ENCODE assay signal across 3 cellular contexts in the genomic region with DNA sequence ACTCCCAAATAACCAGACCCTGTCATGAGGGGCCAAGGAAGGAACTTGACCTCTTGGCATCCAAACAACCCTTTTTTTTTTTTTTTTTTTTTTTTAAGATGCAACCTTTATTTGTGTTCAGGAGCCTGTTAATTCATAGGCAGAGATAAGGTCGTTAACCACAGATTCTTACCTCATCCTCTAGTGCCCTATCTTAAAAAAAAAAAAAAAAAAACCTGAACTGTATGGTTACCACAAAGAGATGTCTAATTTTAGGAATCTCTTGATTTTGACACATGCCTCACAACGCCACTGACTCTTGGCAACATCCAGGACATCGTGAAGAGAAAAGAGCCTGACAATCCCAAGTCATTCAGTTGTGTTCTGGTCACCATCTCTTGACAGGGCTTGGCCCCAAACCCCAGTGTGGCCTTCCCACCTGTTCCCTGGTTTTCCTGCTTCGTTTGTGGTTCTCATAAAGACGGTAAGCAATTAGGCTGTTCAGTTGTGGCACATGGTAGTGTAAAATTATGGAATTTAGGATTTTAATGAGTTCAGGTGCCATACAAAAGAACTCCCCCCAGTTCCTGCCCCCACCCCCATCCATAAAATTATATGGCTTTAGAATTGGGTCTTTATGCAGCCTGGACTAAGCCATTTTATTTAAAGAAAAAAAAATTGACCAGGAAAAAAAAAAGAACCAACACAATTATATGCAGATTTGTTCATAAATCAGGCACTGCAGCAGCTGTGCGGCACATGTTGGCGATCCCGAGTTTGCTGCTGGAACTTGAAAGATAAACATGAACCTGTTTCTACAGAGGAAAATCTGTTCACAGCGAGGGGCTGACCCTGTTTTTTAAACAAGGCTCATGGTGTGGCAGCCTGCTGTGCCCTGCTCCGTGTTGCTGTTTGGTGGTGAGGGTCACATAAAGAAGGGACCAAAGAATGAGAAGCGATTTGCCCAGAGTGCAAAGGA.
A peak's percentile ranks its signal among the peaks of the same experiment; 100 is the strongest.
TF ChIP-seq lines count a peak whose summit lies in the region.

No MANE protein-coding gene starts in this region.

TF ChIP-seq in SK-N-SH treated with all-trans-retinoic acid at 6 μM for 48 hours, 23 proteins besides CTCF, POLR2A, EP300 and RAD21:
- TF ChIP-seq, protein P1, sequence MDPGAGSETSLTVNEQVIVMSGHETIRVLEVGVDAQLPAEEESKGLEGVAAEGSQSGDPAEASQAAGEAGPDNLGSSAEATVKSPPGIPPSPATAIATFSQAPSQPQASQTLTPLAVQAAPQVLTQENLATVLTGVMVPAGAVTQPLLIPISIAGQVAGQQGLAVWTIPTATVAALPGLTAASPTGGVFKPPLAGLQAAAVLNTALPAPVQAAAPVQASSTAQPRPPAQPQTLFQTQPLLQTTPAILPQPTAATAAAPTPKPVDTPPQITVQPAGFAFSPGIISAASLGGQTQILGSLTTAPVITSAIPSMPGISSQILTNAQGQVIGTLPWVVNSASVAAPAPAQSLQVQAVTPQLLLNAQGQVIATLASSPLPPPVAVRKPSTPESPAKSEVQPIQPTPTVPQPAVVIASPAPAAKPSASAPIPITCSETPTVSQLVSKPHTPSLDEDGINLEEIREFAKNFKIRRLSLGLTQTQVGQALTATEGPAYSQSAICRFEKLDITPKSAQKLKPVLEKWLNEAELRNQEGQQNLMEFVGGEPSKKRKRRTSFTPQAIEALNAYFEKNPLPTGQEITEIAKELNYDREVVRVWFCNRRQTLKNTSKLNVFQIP (CRISPR knock-in tag; IDR thresholded peaks at IDR 0.05; ENCODE audit: borderline replicate concordance, low read depth) = no peak
- TF ChIP-seq TCF4 (CRISPR knock-in tag; IDR thresholded peaks at IDR 0.05; ENCODE audit: borderline replicate concordance) = peak; percentile 36; the same call in 1 of the 2 replicates
- no peak for TF ChIP-seq ZFP30 (CRISPR knock-in tag; IDR thresholded peaks at IDR 0.05)

TF ChIP-seq in SK-N-SH, 30 proteins besides CTCF, POLR2A, EP300 and RAD21:
- TF ChIP-seq FOSL2 (IDR thresholded peaks at IDR 0.05; ENCODE audit: borderline replicate concordance, low read depth) (no peak), ELF1 (IDR thresholded peaks at IDR 0.05) (no peak), YY1 (IDR thresholded peaks at IDR 0.05; ENCODE audit: low read depth) (no peak), TEAD4 (IDR thresholded peaks at IDR 0.05; ENCODE audit: borderline replicate concordance, insufficient read depth) (no peak), RCOR1 (IDR thresholded peaks at IDR 0.05; ENCODE audit: low read length) (no peak), JUND (IDR thresholded peaks at IDR 0.05) (no peak), GATA2 (CRISPR knock-in tag; IDR thresholded peaks at IDR 0.05) (no peak), RXRA (IDR thresholded peaks at IDR 0.05; ENCODE audit: borderline replicate concordance, low read depth) (no peak), NFIC (IDR thresholded peaks at IDR 0.05; ENCODE audit: borderline replicate concordance) (no peak), RFX5 (IDR thresholded peaks at IDR 0.05; ENCODE audit: low read length) (no peak), FOXJ3 (CRISPR knock-in tag; IDR thresholded peaks at IDR 0.05) (no peak), TAF1 (IDR thresholded peaks at IDR 0.05; ENCODE audit: borderline replicate concordance, low read depth, low read length) (no peak), EZH2phosphoT487 (IDR thresholded peaks at IDR 0.05; ENCODE audit: borderline replicate concordance, low read depth) (no peak), SIN3A (IDR thresholded peaks at IDR 0.05; ENCODE audit: borderline replicate concordance, low read depth, low read length) (no peak), SMC3 (IDR thresholded peaks at IDR 0.05; ENCODE audit: low read depth, low read length) (no peak)
- TF ChIP-seq, protein P2, sequence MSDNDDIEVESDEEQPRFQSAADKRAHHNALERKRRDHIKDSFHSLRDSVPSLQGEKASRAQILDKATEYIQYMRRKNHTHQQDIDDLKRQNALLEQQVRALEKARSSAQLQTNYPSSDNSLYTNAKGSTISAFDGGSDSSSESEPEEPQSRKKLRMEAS (IDR thresholded peaks at IDR 0.05; ENCODE audit: low read depth) = no peak
- TF ChIP-seq, protein P3, sequence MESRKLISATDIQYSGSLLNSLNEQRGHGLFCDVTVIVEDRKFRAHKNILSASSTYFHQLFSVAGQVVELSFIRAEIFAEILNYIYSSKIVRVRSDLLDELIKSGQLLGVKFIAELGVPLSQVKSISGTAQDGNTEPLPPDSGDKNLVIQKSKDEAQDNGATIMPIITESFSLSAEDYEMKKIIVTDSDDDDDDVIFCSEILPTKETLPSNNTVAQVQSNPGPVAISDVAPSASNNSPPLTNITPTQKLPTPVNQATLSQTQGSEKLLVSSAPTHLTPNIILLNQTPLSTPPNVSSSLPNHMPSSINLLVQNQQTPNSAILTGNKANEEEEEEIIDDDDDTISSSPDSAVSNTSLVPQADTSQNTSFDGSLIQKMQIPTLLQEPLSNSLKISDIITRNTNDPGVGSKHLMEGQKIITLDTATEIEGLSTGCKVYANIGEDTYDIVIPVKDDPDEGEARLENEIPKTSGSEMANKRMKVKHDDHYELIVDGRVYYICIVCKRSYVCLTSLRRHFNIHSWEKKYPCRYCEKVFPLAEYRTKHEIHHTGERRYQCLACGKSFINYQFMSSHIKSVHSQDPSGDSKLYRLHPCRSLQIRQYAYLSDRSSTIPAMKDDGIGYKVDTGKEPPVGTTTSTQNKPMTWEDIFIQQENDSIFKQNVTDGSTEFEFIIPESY (IDR thresholded peaks at IDR 0.05; ENCODE audit: borderline replicate concordance, low read depth) = no peak
- TF ChIP-seq, protein P4, sequence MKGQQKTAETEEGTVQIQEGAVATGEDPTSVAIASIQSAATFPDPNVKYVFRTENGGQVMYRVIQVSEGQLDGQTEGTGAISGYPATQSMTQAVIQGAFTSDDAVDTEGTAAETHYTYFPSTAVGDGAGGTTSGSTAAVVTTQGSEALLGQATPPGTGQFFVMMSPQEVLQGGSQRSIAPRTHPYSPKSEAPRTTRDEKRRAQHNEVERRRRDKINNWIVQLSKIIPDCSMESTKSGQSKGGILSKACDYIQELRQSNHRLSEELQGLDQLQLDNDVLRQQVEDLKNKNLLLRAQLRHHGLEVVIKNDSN (IDR thresholded peaks at IDR 0.05; ENCODE audit: borderline replicate concordance, low read depth) = no peak
- TF ChIP-seq, protein P5, sequence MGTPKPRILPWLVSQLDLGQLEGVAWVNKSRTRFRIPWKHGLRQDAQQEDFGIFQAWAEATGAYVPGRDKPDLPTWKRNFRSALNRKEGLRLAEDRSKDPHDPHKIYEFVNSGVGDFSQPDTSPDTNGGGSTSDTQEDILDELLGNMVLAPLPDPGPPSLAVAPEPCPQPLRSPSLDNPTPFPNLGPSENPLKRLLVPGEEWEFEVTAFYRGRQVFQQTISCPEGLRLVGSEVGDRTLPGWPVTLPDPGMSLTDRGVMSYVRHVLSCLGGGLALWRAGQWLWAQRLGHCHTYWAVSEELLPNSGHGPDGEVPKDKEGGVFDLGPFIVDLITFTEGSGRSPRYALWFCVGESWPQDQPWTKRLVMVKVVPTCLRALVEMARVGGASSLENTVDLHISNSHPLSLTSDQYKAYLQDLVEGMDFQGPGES (IDR thresholded peaks at IDR 0.05; ENCODE audit: low read depth, low read length) = no peak
- TF ChIP-seq, protein P6, sequence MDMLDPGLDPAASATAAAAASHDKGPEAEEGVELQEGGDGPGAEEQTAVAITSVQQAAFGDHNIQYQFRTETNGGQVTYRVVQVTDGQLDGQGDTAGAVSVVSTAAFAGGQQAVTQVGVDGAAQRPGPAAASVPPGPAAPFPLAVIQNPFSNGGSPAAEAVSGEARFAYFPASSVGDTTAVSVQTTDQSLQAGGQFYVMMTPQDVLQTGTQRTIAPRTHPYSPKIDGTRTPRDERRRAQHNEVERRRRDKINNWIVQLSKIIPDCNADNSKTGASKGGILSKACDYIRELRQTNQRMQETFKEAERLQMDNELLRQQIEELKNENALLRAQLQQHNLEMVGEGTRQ (IDR thresholded peaks at IDR 0.05; ENCODE audit: borderline replicate concordance, low read depth, low read length) = no peak

TF ChIP-seq in H1, 55 proteins besides CTCF, POLR2A, EP300 and RAD21:
- TF ChIP-seq TAF7 (optimal IDR thresholded peaks at IDR 0.05; ENCODE audit: borderline replicate concordance, low read depth, low read length) (no peak), CREB1 (IDR thresholded peaks at IDR 0.05) (no peak), CTBP2 (IDR thresholded peaks at IDR 0.05; ENCODE audit: borderline replicate concordance, insufficient read depth, insufficient read length, low read length) (no peak), SRF (IDR thresholded peaks at IDR 0.05; ENCODE audit: low read depth, low read length) (no peak), RBBP5 (IDR thresholded peaks at IDR 0.05; ENCODE audit: borderline replicate concordance, low read depth, low read length) (no peak), NRF1 (IDR thresholded peaks at IDR 0.05; ENCODE audit: low read depth, low read length) (no peak), CHD1 (IDR thresholded peaks at IDR 0.05; ENCODE audit: low read depth, low read length) (no peak), POU5F1 (IDR thresholded peaks at IDR 0.05; ENCODE audit: low read depth, low read length) (no peak), HDAC6 (IDR thresholded peaks at IDR 0.05; ENCODE audit: low read depth, low read length) (no peak)
- TF ChIP-seq, protein P7, sequence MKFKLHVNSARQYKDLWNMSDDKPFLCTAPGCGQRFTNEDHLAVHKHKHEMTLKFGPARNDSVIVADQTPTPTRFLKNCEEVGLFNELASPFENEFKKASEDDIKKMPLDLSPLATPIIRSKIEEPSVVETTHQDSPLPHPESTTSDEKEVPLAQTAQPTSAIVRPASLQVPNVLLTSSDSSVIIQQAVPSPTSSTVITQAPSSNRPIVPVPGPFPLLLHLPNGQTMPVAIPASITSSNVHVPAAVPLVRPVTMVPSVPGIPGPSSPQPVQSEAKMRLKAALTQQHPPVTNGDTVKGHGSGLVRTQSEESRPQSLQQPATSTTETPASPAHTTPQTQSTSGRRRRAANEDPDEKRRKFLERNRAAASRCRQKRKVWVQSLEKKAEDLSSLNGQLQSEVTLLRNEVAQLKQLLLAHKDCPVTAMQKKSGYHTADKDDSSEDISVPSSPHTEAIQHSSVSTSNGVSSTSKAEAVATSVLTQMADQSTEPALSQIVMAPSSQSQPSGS (IDR thresholded peaks at IDR 0.05; ENCODE audit: low read length) = no peak
- TF ChIP-seq, protein P8, sequence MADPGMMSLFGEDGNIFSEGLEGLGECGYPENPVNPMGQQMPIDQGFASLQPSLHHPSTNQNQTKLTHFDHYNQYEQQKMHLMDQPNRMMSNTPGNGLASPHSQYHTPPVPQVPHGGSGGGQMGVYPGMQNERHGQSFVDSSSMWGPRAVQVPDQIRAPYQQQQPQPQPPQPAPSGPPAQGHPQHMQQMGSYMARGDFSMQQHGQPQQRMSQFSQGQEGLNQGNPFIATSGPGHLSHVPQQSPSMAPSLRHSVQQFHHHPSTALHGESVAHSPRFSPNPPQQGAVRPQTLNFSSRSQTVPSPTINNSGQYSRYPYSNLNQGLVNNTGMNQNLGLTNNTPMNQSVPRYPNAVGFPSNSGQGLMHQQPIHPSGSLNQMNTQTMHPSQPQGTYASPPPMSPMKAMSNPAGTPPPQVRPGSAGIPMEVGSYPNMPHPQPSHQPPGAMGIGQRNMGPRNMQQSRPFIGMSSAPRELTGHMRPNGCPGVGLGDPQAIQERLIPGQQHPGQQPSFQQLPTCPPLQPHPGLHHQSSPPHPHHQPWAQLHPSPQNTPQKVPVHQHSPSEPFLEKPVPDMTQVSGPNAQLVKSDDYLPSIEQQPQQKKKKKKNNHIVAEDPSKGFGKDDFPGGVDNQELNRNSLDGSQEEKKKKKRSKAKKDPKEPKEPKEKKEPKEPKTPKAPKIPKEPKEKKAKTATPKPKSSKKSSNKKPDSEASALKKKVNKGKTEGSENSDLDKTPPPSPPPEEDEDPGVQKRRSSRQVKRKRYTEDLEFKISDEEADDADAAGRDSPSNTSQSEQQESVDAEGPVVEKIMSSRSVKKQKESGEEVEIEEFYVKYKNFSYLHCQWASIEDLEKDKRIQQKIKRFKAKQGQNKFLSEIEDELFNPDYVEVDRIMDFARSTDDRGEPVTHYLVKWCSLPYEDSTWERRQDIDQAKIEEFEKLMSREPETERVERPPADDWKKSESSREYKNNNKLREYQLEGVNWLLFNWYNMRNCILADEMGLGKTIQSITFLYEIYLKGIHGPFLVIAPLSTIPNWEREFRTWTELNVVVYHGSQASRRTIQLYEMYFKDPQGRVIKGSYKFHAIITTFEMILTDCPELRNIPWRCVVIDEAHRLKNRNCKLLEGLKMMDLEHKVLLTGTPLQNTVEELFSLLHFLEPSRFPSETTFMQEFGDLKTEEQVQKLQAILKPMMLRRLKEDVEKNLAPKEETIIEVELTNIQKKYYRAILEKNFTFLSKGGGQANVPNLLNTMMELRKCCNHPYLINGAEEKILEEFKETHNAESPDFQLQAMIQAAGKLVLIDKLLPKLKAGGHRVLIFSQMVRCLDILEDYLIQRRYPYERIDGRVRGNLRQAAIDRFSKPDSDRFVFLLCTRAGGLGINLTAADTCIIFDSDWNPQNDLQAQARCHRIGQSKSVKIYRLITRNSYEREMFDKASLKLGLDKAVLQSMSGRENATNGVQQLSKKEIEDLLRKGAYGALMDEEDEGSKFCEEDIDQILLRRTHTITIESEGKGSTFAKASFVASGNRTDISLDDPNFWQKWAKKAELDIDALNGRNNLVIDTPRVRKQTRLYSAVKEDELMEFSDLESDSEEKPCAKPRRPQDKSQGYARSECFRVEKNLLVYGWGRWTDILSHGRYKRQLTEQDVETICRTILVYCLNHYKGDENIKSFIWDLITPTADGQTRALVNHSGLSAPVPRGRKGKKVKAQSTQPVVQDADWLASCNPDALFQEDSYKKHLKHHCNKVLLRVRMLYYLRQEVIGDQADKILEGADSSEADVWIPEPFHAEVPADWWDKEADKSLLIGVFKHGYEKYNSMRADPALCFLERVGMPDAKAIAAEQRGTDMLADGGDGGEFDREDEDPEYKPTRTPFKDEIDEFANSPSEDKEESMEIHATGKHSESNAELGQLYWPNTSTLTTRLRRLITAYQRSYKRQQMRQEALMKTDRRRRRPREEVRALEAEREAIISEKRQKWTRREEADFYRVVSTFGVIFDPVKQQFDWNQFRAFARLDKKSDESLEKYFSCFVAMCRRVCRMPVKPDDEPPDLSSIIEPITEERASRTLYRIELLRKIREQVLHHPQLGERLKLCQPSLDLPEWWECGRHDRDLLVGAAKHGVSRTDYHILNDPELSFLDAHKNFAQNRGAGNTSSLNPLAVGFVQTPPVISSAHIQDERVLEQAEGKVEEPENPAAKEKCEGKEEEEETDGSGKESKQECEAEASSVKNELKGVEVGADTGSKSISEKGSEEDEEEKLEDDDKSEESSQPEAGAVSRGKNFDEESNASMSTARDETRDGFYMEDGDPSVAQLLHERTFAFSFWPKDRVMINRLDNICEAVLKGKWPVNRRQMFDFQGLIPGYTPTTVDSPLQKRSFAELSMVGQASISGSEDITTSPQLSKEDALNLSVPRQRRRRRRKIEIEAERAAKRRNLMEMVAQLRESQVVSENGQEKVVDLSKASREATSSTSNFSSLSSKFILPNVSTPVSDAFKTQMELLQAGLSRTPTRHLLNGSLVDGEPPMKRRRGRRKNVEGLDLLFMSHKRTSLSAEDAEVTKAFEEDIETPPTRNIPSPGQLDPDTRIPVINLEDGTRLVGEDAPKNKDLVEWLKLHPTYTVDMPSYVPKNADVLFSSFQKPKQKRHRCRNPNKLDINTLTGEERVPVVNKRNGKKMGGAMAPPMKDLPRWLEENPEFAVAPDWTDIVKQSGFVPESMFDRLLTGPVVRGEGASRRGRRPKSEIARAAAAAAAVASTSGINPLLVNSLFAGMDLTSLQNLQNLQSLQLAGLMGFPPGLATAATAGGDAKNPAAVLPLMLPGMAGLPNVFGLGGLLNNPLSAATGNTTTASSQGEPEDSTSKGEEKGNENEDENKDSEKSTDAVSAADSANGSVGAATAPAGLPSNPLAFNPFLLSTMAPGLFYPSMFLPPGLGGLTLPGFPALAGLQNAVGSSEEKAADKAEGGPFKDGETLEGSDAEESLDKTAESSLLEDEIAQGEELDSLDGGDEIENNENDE (IDR thresholded peaks at IDR 0.05; ENCODE audit: insufficient replicate concordance, low read length) = no peak
